Comparison of ENCODE assay signal across 1 cellular context in genomic region chr5:133944263-133945230, GRCh38.
TF ChIP-seq lines count a peak whose summit lies in the region.

No MANE protein-coding gene starts in this region.

TF ChIP-seq in HEK293, 187 proteins besides CTCF, POLR2A, EP300 and RAD21 (continued from another document):
- TF ChIP-seq ZBTB10 (tag by site-specific recombination; IDR thresholded peaks at IDR 0.05): 0 out of 2 replicates have a peak, but pooled peaks have one; percentile 27
